ENCODE assay signal across 9 cellular contexts in genomic region chr19:46000497-46001246, GRCh38. TPM values are rescaled to one million over a fixed set of nuclear protein-coding genes. Genes with fewer than 3 reads are reported as not detected.
DNase-seq lines count a peak whose midpoint lies in the region; ATAC-seq and TF ChIP-seq lines count a peak whose summit lies in the region.
"Had no signal": no experiment of that assay in that cellular context is flagged by ENCODE, and none has a peak within 500 bp of the region (broad histone marks: within the 10 kb centered on the region; RNA-seq: fewer than 3 reads in every experiment).

No MANE protein-coding gene starts in this region.

- H3K4me3 ChIP-seq in AG04450 (ENCODE audit: low read depth, low read length) (peak overlapping the region; percentile 31), dorsolateral prefrontal cortex (peak overlapping the region; percentile 9 to 74 (median 54))

- peak; percentile 96 to 99 for ATAC-seq in naive B cell (ENCODE audit: low read depth in 2 of 2)

- no peak for DNase-seq in AG04450 (ENCODE audit: low read depth, low spot score)
- DNase-seq in activated CD4-positive, alpha-beta memory T cell treated with anti-CD3 and anti-CD28 coated beads, Interleukin-2, amount 10 ng/mL, durations not matched to agents 7 days and 5 days: peak; percentile 80
- DNase-seq in dorsolateral prefrontal cortex: peak; percentile 53 to 87 (median 79)
- DNase-seq in naive B cell: peak; percentile 39
- DNase-seq in AG08396 (ENCODE audit: low spot score): no peak
- no peak for DNase-seq in NOMO-1 (lab: John Stamatoyannopoulos, UW; ENCODE audit: unreplicated experiment in 2 of 2)

- intact Hi-C loops in dorsolateral prefrontal cortex (cut with DNase I): loop anchor here in 1 of 2 donors (5.0 kb wide), 1 partner anchor 38 kb away; no protein-coding TSS in a partner anchor

- H3K36me3 Mint-ChIP-seq in IgD-negative memory B cell: peaks cover 8% of the 10 kb centered on the region
- H3K36me3 Mint-ChIP-seq in activated CD4-positive, alpha-beta memory T cell treated with anti-CD3 and anti-CD28 coated beads, Interleukin-2, amount 10 ng/mL, durations not matched to agents 7 days and 5 days (ENCODE audit: low read depth): peaks cover 16% of the 10 kb centered on the region
- peaks cover 11 to 22% of the 10 kb centered on the region in 2 donors for H3K36me3 Mint-ChIP-seq in naive B cell
- H3K36me3 Mint-ChIP-seq in stimulated activated naive CD8-positive, alpha-beta T cell treated with anti-CD3 and anti-CD28 coated beads, Interleukin-15, Interleukin-2, amounts not matched to agents 100 ng/mL and 50 ng/mL, for 24 hours (ENCODE audit: low read depth): peaks cover 7% of the 10 kb centered on the region

- H3K27me3 Mint-ChIP-seq in IgD-negative memory B cell: peaks cover 9% of the 10 kb centered on the region
- peaks cover 7% of the 10 kb centered on the region for H3K27me3 Mint-ChIP-seq in activated CD4-positive, alpha-beta memory T cell treated with anti-CD3 and anti-CD28 coated beads, Interleukin-2, amount 10 ng/mL, durations not matched to agents 7 days and 5 days
- peaks cover 9 to 26% (median 23%) of the 10 kb centered on the region in 3 donors for H3K27me3 Mint-ChIP-seq in naive B cell
- no peaks in the 10 kb centered on the region for H3K27me3 Mint-ChIP-seq in stimulated activated naive CD8-positive, alpha-beta T cell treated with anti-CD3 and anti-CD28 coated beads, Interleukin-15, Interleukin-2, amounts not matched to agents 100 ng/mL and 50 ng/mL, for 24 hours

- peak overlapping the region; percentile 26 to 88 (median 63) for H3K4me3 Mint-ChIP-seq in IgD-negative memory B cell
- H3K4me3 Mint-ChIP-seq in activated CD4-positive, alpha-beta memory T cell treated with anti-CD3 and anti-CD28 coated beads, Interleukin-2, amount 10 ng/mL, durations not matched to agents 7 days and 5 days: peak overlapping the region; percentile 69
- peak overlapping the region; percentile 51 to 83 (median 70) for H3K4me3 Mint-ChIP-seq in naive B cell
- H3K4me3 Mint-ChIP-seq in stimulated activated naive CD8-positive, alpha-beta T cell treated with anti-CD3 and anti-CD28 coated beads, Interleukin-15, Interleukin-2, amounts not matched to agents 100 ng/mL and 50 ng/mL, for 24 hours: peak overlapping the region; percentile 48

- H3K4me1 Mint-ChIP-seq in IgD-negative memory B cell: peaks cover 10 to 30% (median 22%) of the 10 kb centered on the region in 3 donors
- peaks cover 31% of the 10 kb centered on the region for H3K4me1 Mint-ChIP-seq in activated CD4-positive, alpha-beta memory T cell treated with anti-CD3 and anti-CD28 coated beads, Interleukin-2, amount 10 ng/mL, durations not matched to agents 7 days and 5 days
- peaks cover 30 to 40% (median 34%) of the 10 kb centered on the region in 3 donors for H3K4me1 Mint-ChIP-seq in naive B cell
- peaks cover 37% of the 10 kb centered on the region for H3K4me1 Mint-ChIP-seq in stimulated activated naive CD8-positive, alpha-beta T cell treated with anti-CD3 and anti-CD28 coated beads, Interleukin-15, Interleukin-2, amounts not matched to agents 100 ng/mL and 50 ng/mL, for 24 hours (ENCODE audit: low read depth)

- POLR2A ChIA-PET in AG04450 (lab: Yijun Ruan, JAX): no interaction called here
- POLR2A ChIA-PET in activated CD4-positive, alpha-beta memory T cell treated with anti-CD3 and anti-CD28 coated beads, Interleukin-2, amount 10 ng/mL, durations not matched to agents 7 days and 5 days (lab: Charles Lee): no interaction called here

- no peaks in the 10 kb centered on the region for H3K9me3 ChIP-seq in AG04450 (ENCODE audit: control insufficient read depth, insufficient read depth, low read length)

- H3K27me3 ChIP-seq in AG04450 (ENCODE audit: control insufficient read depth, insufficient read depth, low read length) (no peaks in the 10 kb centered on the region), dorsolateral prefrontal cortex (no peaks in the 10 kb centered on the region)

- H3K9me3 Mint-ChIP-seq in IgD-negative memory B cell (no peaks in the 10 kb centered on the region), naive B cell (peaks cover 0 to 2% (median 0%) of the 10 kb centered on the region in 7 donors)
- no peaks in the 10 kb centered on the region for H3K9me3 Mint-ChIP-seq in activated CD4-positive, alpha-beta memory T cell treated with anti-CD3 and anti-CD28 coated beads, Interleukin-2, amount 10 ng/mL, durations not matched to agents 7 days and 5 days
- no peaks in the 10 kb centered on the region for H3K9me3 Mint-ChIP-seq in stimulated activated naive CD8-positive, alpha-beta T cell treated with anti-CD3 and anti-CD28 coated beads, Interleukin-15, Interleukin-2, amounts not matched to agents 100 ng/mL and 50 ng/mL, for 24 hours

- H3K27ac ChIP-seq in AG04450 (ENCODE audit: low read depth, low read length): no peak overlapping the region
- H3K27ac ChIP-seq in dorsolateral prefrontal cortex: peak overlapping the region in 23 of 59 donors; percentile 6 to 86 (median 72)

- TF ChIP-seq CTCF in AG04450 (IDR thresholded peaks at IDR 0.05; ENCODE audit: low read depth, low read length) (no peak), dorsolateral prefrontal cortex (IDR thresholded peaks at IDR 0.05 in 54 of 56, conservative IDR thresholded peaks at IDR 0.05 in 2 of 56; ENCODE audit: low read depth in 1 of 56, partially characterized antibody in 56 of 56) (no peak)

- CTCF ChIA-PET in AG04450 (lab: Charles Lee): no interaction called here
- CTCF ChIA-PET in activated CD4-positive, alpha-beta memory T cell treated with anti-CD3 and anti-CD28 coated beads, Interleukin-2, amount 10 ng/mL, durations not matched to agents 7 days and 5 days (lab: Charles Lee): no interaction called here

- no peak overlapping the region for H3K27ac Mint-ChIP-seq in IgD-negative memory B cell
- no peak overlapping the region for H3K27ac Mint-ChIP-seq in activated CD4-positive, alpha-beta memory T cell treated with anti-CD3 and anti-CD28 coated beads, Interleukin-2, amount 10 ng/mL, durations not matched to agents 7 days and 5 days
- peak overlapping the region in 4 of 6 donors; percentile 34 to 92 (median 58) for H3K27ac Mint-ChIP-seq in naive B cell
- no peak overlapping the region for H3K27ac Mint-ChIP-seq in stimulated activated naive CD8-positive, alpha-beta T cell treated with anti-CD3 and anti-CD28 coated beads, Interleukin-15, Interleukin-2, amounts not matched to agents 100 ng/mL and 50 ng/mL, for 24 hours

RNA-seq across cellular contexts. Expression of gene CCDC61, which starts 5.4 kb away (rescaled TPM):
- polyA plus RNA-seq in AG04450 (2011; rRNA removed): 4.2 and 6.8 TPM in 2 replicates
- 5.3 and 6.0 TPM in 2 replicates for polyA minus RNA-seq in AG04450 (2011; rRNA and poly(A)+ RNA removed)
- 8.7 TPM for polyA plus RNA-seq in IgD-negative memory B cell
- total RNA-seq in activated CD4-positive, alpha-beta memory T cell treated with anti-CD3 and anti-CD28 coated beads, Interleukin-2, amount 10 ng/mL, durations not matched to agents 7 days and 5 days: 10 to 100 TPM; 24.3 to 24.7 TPM
- total RNA-seq in dorsolateral prefrontal cortex: 10 to 100 TPM; 19.7 to 65.4 (median 34.3) TPM
- 10 to 100 TPM in 1 of 6 donors, 1 to 10 TPM in 5; 4.9 to 11.9 (median 7.7) TPM for polyA plus RNA-seq in naive B cell (ENCODE audit: low read depth in 6 of 6)

RNA-seq across cellular contexts. Expression of gene PGLYRP1, which starts 22.2 kb away (rescaled TPM):
- polyA plus RNA-seq in AG04450 (2011; rRNA removed) (not detected in 2 replicates), IgD-negative memory B cell (not detected), naive B cell (ENCODE audit: low read depth in 6 of 6) (1 to 10 TPM in 1 of 6 donors, not detected in 5; 1.6 TPM)
- polyA minus RNA-seq in AG04450 (2011; rRNA and poly(A)+ RNA removed): not detected in 2 replicates
- not detected for total RNA-seq in activated CD4-positive, alpha-beta memory T cell treated with anti-CD3 and anti-CD28 coated beads, Interleukin-2, amount 10 ng/mL, durations not matched to agents 7 days and 5 days
- 1 to 10 TPM in 5 of 120 experiments, under 1 TPM in 5, not detected in 110; 0.65 to 1.8 (median 1.0) TPM for total RNA-seq in dorsolateral prefrontal cortex
- total RNA-seq: activated CD8-positive, alpha-beta memory T cell treated with anti-CD3 and anti-CD28 coated beads for 36 hours had no signal

RNA-seq across cellular contexts. Expression of gene NOVA2, which starts 27.0 kb away (rescaled TPM):
- polyA plus RNA-seq in AG04450 (2011; rRNA removed) (0.02 TPM in 1 of 2 replicates, not detected in the other), IgD-negative memory B cell (not detected), naive B cell (ENCODE audit: low read depth in 6 of 6) (not detected)
- polyA minus RNA-seq in AG04450 (2011; rRNA and poly(A)+ RNA removed): 0.04 and 0.23 TPM in 2 replicates
- under 1 TPM; 0.15 to 0.30 TPM for total RNA-seq in activated CD4-positive, alpha-beta memory T cell treated with anti-CD3 and anti-CD28 coated beads, Interleukin-2, amount 10 ng/mL, durations not matched to agents 7 days and 5 days
- 10 to 100 TPM; 41.1 to 95.4 (median 71.8) TPM for total RNA-seq in dorsolateral prefrontal cortex
- total RNA-seq: activated CD8-positive, alpha-beta memory T cell treated with anti-CD3 and anti-CD28 coated beads for 36 hours had no signal

RNA-seq across cellular contexts. Expression of gene IGFL4, which starts 40.1 kb away (rescaled TPM):
- not detected in 2 replicates for polyA plus RNA-seq in AG04450 (2011; rRNA removed)
- polyA minus RNA-seq in AG04450 (2011; rRNA and poly(A)+ RNA removed): not detected in 2 replicates
- polyA plus RNA-seq in IgD-negative memory B cell: not detected
- not detected for total RNA-seq in activated CD4-positive, alpha-beta memory T cell treated with anti-CD3 and anti-CD28 coated beads, Interleukin-2, amount 10 ng/mL, durations not matched to agents 7 days and 5 days
- 10 to 100 TPM in 94 of 120 experiments, 1 to 10 TPM in 26; 6.0 to 28.7 (median 12.4) TPM for total RNA-seq in dorsolateral prefrontal cortex
- not detected for polyA plus RNA-seq in naive B cell (ENCODE audit: low read depth in 6 of 6)
- total RNA-seq: activated CD8-positive, alpha-beta memory T cell treated with anti-CD3 and anti-CD28 coated beads for 36 hours had no signal

Comparison
In these comparisons a context has a peak if more than half of its experiments do, and no peak if none do; other contexts are left out.
1. DNase-seq: peak in activated CD4-positive, alpha-beta memory T cell treated with anti-CD3 and anti-CD28 coated beads, Interleukin-2, amount 10 ng/mL, durations not matched to agents 7 days and 5 days (single experiment), dorsolateral prefrontal cortex (10 of 10) and naive B cell (single experiment); none in AG04450 (single experiment), AG08396 (single experiment) and NOMO-1 (0 of 2).
2. H3K27ac Mint-ChIP-seq: peak in naive B cell (4 of 6); none in IgD-negative memory B cell (0 of 3), activated CD4-positive, alpha-beta memory T cell treated with anti-CD3 and anti-CD28 coated beads, Interleukin-2, amount 10 ng/mL, durations not matched to agents 7 days and 5 days (single experiment) and stimulated activated naive CD8-positive, alpha-beta T cell treated with anti-CD3 and anti-CD28 coated beads, Interleukin-15, Interleukin-2, amounts not matched to agents 100 ng/mL and 50 ng/mL, for 24 hours (single experiment).
3. Peak in every context shown above with its lines, with median percentiles within 50 percentile points of each other: H3K4me3 Mint-ChIP-seq.